8 cellular contexts compared by ENCODE assay signal in genomic region chr6:116512155-116512559, GRCh38. TPM values are rescaled to one million over a fixed set of nuclear protein-coding genes. Genes with fewer than 3 reads are reported as not detected.
DNase-seq lines count a peak whose midpoint lies in the region; ATAC-seq and TF ChIP-seq lines count a peak whose summit lies in the region.

No MANE protein-coding gene starts in this region.

- no peak for TF ChIP-seq RAD21 in IMR-90 (IDR thresholded peaks at IDR 0.05; ENCODE audit: low read length)

- in situ Hi-C loops in IMR-90 (cut with MboI; ENCODE audit: low sequenced_read_pairs) = no loop called here

- peak overlapping the region; percentile 65 for H2BK20ac ChIP-seq in IMR-90 (ENCODE audit: low read depth, low read length)

- peak overlapping the region; percentile 57 for H2AK5ac ChIP-seq in IMR-90 (ENCODE audit: low read depth, low read length)

- H3K36me3 ChIP-seq in IMR-90 (ENCODE audit: control insufficient read depth, insufficient read depth, low read length) (peaks cover 3% of the 10 kb centered on the region), left ventricle myocardium inferior (peaks cover 15% of the 10 kb centered on the region), tibial artery (peaks cover 7 to 15% (median 11%) of the 10 kb centered on the region in 3 donors)

- no peak for DNase-seq in IMR-90
- DNase-seq in left ventricle myocardium inferior = no peak
- DNase-seq in tibial artery = no peak
- no peak for DNase-seq in substantia nigra (lab: John Stamatoyannopoulos, UW)
- DNase-seq in NCI-H2196 (lab: John Stamatoyannopoulos, UW; ENCODE audit: unreplicated experiment) = no peak
- DNase-seq in left colon = no peak

- H2BK5ac ChIP-seq in IMR-90 (ENCODE audit: low read depth, low read length, poor library complexity, severe bottlenecking) = peak overlapping the region; percentile 82

- no TSS peak for BruUV-seq in IMR-90 (replicated peaks; lab: Mats Ljungman, UMichigan)

- peak overlapping the region; percentile 86 for H2AFZ ChIP-seq in IMR-90 (replicated peaks; ENCODE audit: low read length, poor library complexity)

- peaks cover 21 to 38% of the 10 kb centered on the region in 2 experiments for H3K79me1 ChIP-seq in IMR-90 (ENCODE audit: low read depth in 1 of 2, low read length in 2 of 2)

- CTCF ChIA-PET in IMR-90 (lab: Yijun Ruan, JAX) = interaction anchor here (1.0 to 2.3 kb wide), 8 partner anchors 8 to 243 kb away, joined by 3 to 10 read pairs (median 4); no protein-coding TSS in a partner anchor

- intact Hi-C loops in IMR-90 (cut with micrococcal nuclease) = loop anchor here (2.0 to 5.0 kb wide), 3 partner anchors 19 to 141 kb away; partner anchors contain the start of gene DSE
- intact Hi-C loops in left ventricle myocardium inferior (cut with micrococcal nuclease) = no loop called here
- intact Hi-C loops in tibial artery (cut with DNase I; ENCODE audit: low total_unique reads) = loop anchor here (10.0 kb wide), 1 partner anchor 137 kb away; the partner anchor contains the start of gene DSE
- intact Hi-C loops in left colon (cut with DNase I, micrococcal nuclease) = no loop called here

- H2AK9ac ChIP-seq in IMR-90 (replicated peaks; ENCODE audit: low read depth, low read length, poor library complexity) = peak overlapping the region; percentile 20

- POLR2A ChIA-PET in IMR-90 (lab: Charles Lee; ENCODE audit: unreplicated experiment) = no interaction called here

- H3K4ac ChIP-seq in IMR-90 (ENCODE audit: low read depth, low read length) = peak overlapping the region; percentile 91

- WGBS in IMR-90 (ENCODE audit: extremely low coverage in 2 of 2, insufficient read length in 1 of 2), 2 experiments = no CpG with 5 or more reads among the region's 4 CpGs

- H4K20me1 ChIP-seq in IMR-90 (ENCODE audit: insufficient read depth, low read length) = no peaks in the 10 kb centered on the region

- H3K27ac ChIP-seq in IMR-90 (ENCODE audit: insufficient read depth, low read length) = peak overlapping the region; percentile 92
- peak overlapping the region; percentile 94 for H3K27ac ChIP-seq in left ventricle myocardium inferior (replicated peaks)
- H3K27ac ChIP-seq in tibial artery = peak overlapping the region; percentile 83 to 92
- H3K27ac ChIP-seq in substantia nigra (ENCODE audit: low read depth, low read length, poor library complexity, severe bottlenecking) = no peak overlapping the region

- H3K4me1 ChIP-seq in IMR-90 (ENCODE audit: control insufficient read depth, insufficient read depth, low read length) (peaks cover 5% of the 10 kb centered on the region), left ventricle myocardium inferior (peaks cover 38% of the 10 kb centered on the region), tibial artery (peaks cover 0 to 28% (median 6%) of the 10 kb centered on the region in 4 donors)

- no peaks in the 10 kb centered on the region for H3K9me3 ChIP-seq in IMR-90 (ENCODE audit: control insufficient read depth, insufficient read depth, low read length)
- H3K9me3 ChIP-seq in left ventricle myocardium inferior (replicated peaks) = peaks cover 16% of the 10 kb centered on the region
- no peaks in the 10 kb centered on the region for H3K9me3 ChIP-seq in tibial artery

- ATAC-seq in GM21423 (IDR thresholded peaks at IDR 0.05; ENCODE audit: unreplicated experiment) (peak; percentile 87), IMR-90 (ENCODE audit: low read depth) (peak; percentile 42), HG02870 (IDR thresholded peaks at IDR 0.05; ENCODE audit: unreplicated experiment) (no peak), left colon (no peak)

- peak overlapping the region; percentile 69 for H4K5ac ChIP-seq in IMR-90 (ENCODE audit: low read depth, low read length)

- H3K56ac ChIP-seq in IMR-90 (ENCODE audit: extremely low read depth, insufficient read depth, low read length) = peak overlapping the region; percentile 90

- no peak for TF ChIP-seq POLR2A in IMR-90 (IDR thresholded peaks at IDR 0.05; ENCODE audit: low read depth, low read length)

- peaks cover 15% of the 10 kb centered on the region for H3K9me1 ChIP-seq in IMR-90 (ENCODE audit: insufficient read depth, low read length)

- H3K4me2 ChIP-seq in IMR-90 (ENCODE audit: low read depth, low read length) = peak overlapping the region; percentile 90

- dilution Hi-C loops in IMR-90 (cut with HindIII; ENCODE audit: low sequenced_read_pairs, unreplicated experiment) = no loop called here

- H3K18ac ChIP-seq in IMR-90 (ENCODE audit: low read depth, low read length) = peak overlapping the region; percentile 43

- peak overlapping the region; percentile 88 for H3K23ac ChIP-seq in IMR-90 (ENCODE audit: low read depth, low read length)

- H3K9ac ChIP-seq in IMR-90 (ENCODE audit: low read depth, low read length) = peak overlapping the region; percentile 80

- H3K14ac ChIP-seq in IMR-90 (replicated peaks; ENCODE audit: low read depth, low read length) = peak overlapping the region; percentile 91

- peak overlapping the region; percentile 52 for H2BK120ac ChIP-seq in IMR-90 (ENCODE audit: low read depth, low read length)

- H2BK15ac ChIP-seq in IMR-90 (ENCODE audit: low read depth, low read length) = peak overlapping the region; percentile 54; the same call in 2 of the 3 replicates

- H3K27me3 ChIP-seq in IMR-90 (ENCODE audit: control insufficient read depth, insufficient read depth, low read length) (no peaks in the 10 kb centered on the region), left ventricle myocardium inferior (ENCODE audit: low read depth) (no peaks in the 10 kb centered on the region), tibial artery (no peaks in the 10 kb centered on the region)

- H3K4me3 ChIP-seq in IMR-90 (ENCODE audit: insufficient read depth, low read depth, low read length) = peak overlapping the region; percentile 51
- peak overlapping the region; percentile 65 for H3K4me3 ChIP-seq in left ventricle myocardium inferior
- H3K4me3 ChIP-seq in tibial artery = peak overlapping the region; percentile 55 to 63

- H4K91ac ChIP-seq in IMR-90 (ENCODE audit: insufficient read depth, low read depth, low read length) = peak overlapping the region; percentile 74

- peak overlapping the region; percentile 27 to 84 for H4K8ac ChIP-seq in IMR-90 (ENCODE audit: low read depth in 2 of 2, low read length in 2 of 2)

- no peak for TF ChIP-seq CTCF in IMR-90 (conservative IDR thresholded peaks at IDR 0.05; ENCODE audit: low read depth, low read length)
- TF ChIP-seq CTCF in left ventricle myocardium inferior (IDR thresholded peaks at IDR 0.05; ENCODE audit: borderline replicate concordance) = no peak
- TF ChIP-seq CTCF in tibial artery (IDR thresholded peaks at IDR 0.05) = no peak

TF ChIP-seq in IMR-90, 13 proteins besides CTCF, POLR2A, EP300 and RAD21:
- TF ChIP-seq, protein P1, sequence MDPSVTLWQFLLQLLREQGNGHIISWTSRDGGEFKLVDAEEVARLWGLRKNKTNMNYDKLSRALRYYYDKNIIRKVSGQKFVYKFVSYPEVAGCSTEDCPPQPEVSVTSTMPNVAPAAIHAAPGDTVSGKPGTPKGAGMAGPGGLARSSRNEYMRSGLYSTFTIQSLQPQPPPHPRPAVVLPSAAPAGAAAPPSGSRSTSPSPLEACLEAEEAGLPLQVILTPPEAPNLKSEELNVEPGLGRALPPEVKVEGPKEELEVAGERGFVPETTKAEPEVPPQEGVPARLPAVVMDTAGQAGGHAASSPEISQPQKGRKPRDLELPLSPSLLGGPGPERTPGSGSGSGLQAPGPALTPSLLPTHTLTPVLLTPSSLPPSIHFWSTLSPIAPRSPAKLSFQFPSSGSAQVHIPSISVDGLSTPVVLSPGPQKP (IDR thresholded peaks at IDR 0.05; ENCODE audit: borderline replicate concordance, low read depth, low read length) = no peak
- TF ChIP-seq MAFK (IDR thresholded peaks at IDR 0.05; ENCODE audit: low read depth, low read length) = peak; percentile 38; the same call in 1 of the 2 replicates

RNA-seq across cellular contexts. Expression of gene CALHM5, which starts 0.7 kb away (rescaled TPM):
- total RNA-seq in IMR-90 (2012; rRNA removed) (10.6 and 10.8 TPM in 2 replicates), left ventricle myocardium inferior (2.1 TPM), left colon (under 1 TPM; 0.18 to 0.64 TPM)
- polyA plus RNA-seq in IMR-90 (2012; rRNA removed) = 2.8 and 3.3 TPM in 2 replicates
- 1.1 and 2.0 TPM in 2 replicates for polyA plus RNA-seq in IMR-90 (2012; cell fraction: cytosol; rRNA removed)
- 0.29 and 1.6 TPM in 2 replicates for polyA plus RNA-seq in IMR-90 (2012; cell fraction: nucleus; rRNA removed; ENCODE audit: low replicate concordance)

RNA-seq across cellular contexts. Expression of gene TRAPPC3L, which starts 33.3 kb away (rescaled TPM):
- under 0.01 TPM in 1 of 2 replicates, not detected in the other for total RNA-seq in IMR-90 (2012; rRNA removed)
- polyA plus RNA-seq in IMR-90 (2012; rRNA removed) = 0.03 TPM in 1 of 2 replicates, not detected in the other
- not detected in 2 replicates for polyA plus RNA-seq in IMR-90 (2012; cell fraction: cytosol; rRNA removed)
- polyA plus RNA-seq in IMR-90 (2012; cell fraction: nucleus; rRNA removed; ENCODE audit: low replicate concordance) = not detected in 2 replicates
- total RNA-seq in left ventricle myocardium inferior = not detected
- total RNA-seq in left colon = not detected

RNA-seq across cellular contexts. Expression of gene CALHM4, which starts 41.4 kb away (rescaled TPM):
- total RNA-seq in IMR-90 (2012; rRNA removed) (not detected in 2 replicates), left ventricle myocardium inferior (not detected), left colon (not detected)
- 0.07 and 0.11 TPM in 2 replicates for polyA plus RNA-seq in IMR-90 (2012; rRNA removed)
- not detected in 2 replicates for polyA plus RNA-seq in IMR-90 (2012; cell fraction: cytosol; rRNA removed)
- polyA plus RNA-seq in IMR-90 (2012; cell fraction: nucleus; rRNA removed; ENCODE audit: low replicate concordance) = 0.04 and 0.16 TPM in 2 replicates

RNA-seq across cellular contexts. Expression of gene CALHM6, which starts 51.0 kb away (rescaled TPM):
- total RNA-seq in IMR-90 (2012; rRNA removed) (0.72 and 0.83 TPM in 2 replicates), left ventricle myocardium inferior (1.7 TPM), left colon (1 to 10 TPM in 1 of 2 donors, under 1 TPM in 1; 0.61 to 4.2 TPM)
- polyA plus RNA-seq in IMR-90 (2012; rRNA removed) = 1.1 and 1.5 TPM in 2 replicates
- polyA plus RNA-seq in IMR-90 (2012; cell fraction: cytosol; rRNA removed) = 1.4 and 1.8 TPM in 2 replicates
- polyA plus RNA-seq in IMR-90 (2012; cell fraction: nucleus; rRNA removed; ENCODE audit: low replicate concordance) = 0.30 and 0.62 TPM in 2 replicates

RNA-seq across cellular contexts. Expression of gene RWDD1, which starts 59.1 kb away (rescaled TPM):
- total RNA-seq in IMR-90 (2012; rRNA removed) = 35.8 and 92.8 TPM in 2 replicates
- polyA plus RNA-seq in IMR-90 (2012; rRNA removed) = 22.8 and 23.6 TPM in 2 replicates
- 12.9 and 19.1 TPM in 2 replicates for polyA plus RNA-seq in IMR-90 (2012; cell fraction: cytosol; rRNA removed)
- polyA plus RNA-seq in IMR-90 (2012; cell fraction: nucleus; rRNA removed; ENCODE audit: low replicate concordance) = 4.5 and 6.9 TPM in 2 replicates
- total RNA-seq in left ventricle myocardium inferior = 73.3 TPM
- total RNA-seq in left colon = 10 to 100 TPM; 29.1 to 29.5 TPM

Comparison
In these comparisons a context has a peak if more than half of its experiments do, and no peak if none do; other contexts are left out.
1. ATAC-seq: peak in GM21423 (single experiment) and IMR-90 (single experiment); none in HG02870 (single experiment) and left colon (single experiment).
2. intact Hi-C loops: an anchor here in IMR-90 (2.0 to 5.0 kb wide) and tibial artery (10.0 kb wide); none called in left ventricle myocardium inferior and left colon.
3. Peak in every context shown above with its lines, with median percentiles within 50 percentile points of each other: H3K4me3 ChIP-seq.